In genomic region chr13:44989071-44989889, GRCh38 we compare ENCODE assay signal across 8 cellular contexts. TPM values are rescaled to one million over a fixed set of nuclear protein-coding genes. Genes with fewer than 3 reads are reported as not detected.
A peak's percentile ranks its signal among the peaks of the same experiment; 100 is the strongest.
DNase-seq lines count a peak whose midpoint lies in the region; ATAC-seq, FAIRE-seq and TF ChIP-seq lines count a peak whose summit lies in the region.

Gene GPALPP1, plus strand, starts transcription at chr13:44989538. Its CDS starts 117 bp downstream, at chr13:44989655.
Gene NUFIP1, minus strand, starts transcription at chr13:44989471. Its CDS starts 35 bp downstream, at chr13:44989436.

- H3K9me3 ChIP-seq in NT2/D1 (ENCODE audit: insufficient read depth, low read length) (no peaks in the 10 kb centered on the region), endothelial cell of umbilical vein (replicated peaks; ENCODE audit: control insufficient read depth, insufficient read depth, low read length) (no peaks in the 10 kb centered on the region)

- peak; percentile 23 for FAIRE-seq in HTR-8/SVneo (lab: Jason Lieb, UNC)
- peak; percentile 91 for FAIRE-seq in endothelial cell of umbilical vein (lab: Jason Lieb, UNC)

- H3K27ac ChIP-seq in endothelial cell of umbilical vein (ENCODE audit: insufficient read depth, low read depth, low read length): peak within 1 kb of the TSS; percentile 83

- H3K4me1 ChIP-seq in NT2/D1 (ENCODE audit: insufficient read depth, insufficient read length): no peaks in the 10 kb centered on the region
- peaks cover 21% of the 10 kb centered on the region for H3K4me1 ChIP-seq in endothelial cell of umbilical vein (ENCODE audit: control insufficient read depth, extremely low read depth, insufficient read depth, low read length)

- H3K9ac ChIP-seq in NT2/D1 (ENCODE audit: insufficient read length, low read depth) (peak within 1 kb of the TSS; percentile 88), endothelial cell of umbilical vein (replicated peaks; ENCODE audit: extremely low read depth, insufficient read depth, low read length) (peak within 1 kb of the TSS; percentile 94)

- ATAC-seq in GM21381 (IDR thresholded peaks at IDR 0.05; ENCODE audit: unreplicated experiment): peak; percentile 98

- CTCF ChIA-PET in endothelial cell of umbilical vein (lab: Charles Lee): interaction anchor here (2.3 kb wide), 1 partner anchor 16 kb away, joined by 10 read pairs; no protein-coding TSS in a partner anchor

- H3K36me3 ChIP-seq in NT2/D1 (ENCODE audit: insufficient read depth, insufficient read length, low read length): peaks cover 22% of the 10 kb centered on the region
- H3K36me3 ChIP-seq in endothelial cell of umbilical vein (ENCODE audit: control insufficient read depth in 2 of 2, extremely low read depth in 1 of 2, insufficient read depth in 2 of 2, low read length in 2 of 2): peaks cover 0 to 3% of the 10 kb centered on the region in 2 experiments

- H3K4me3 ChIP-seq in NT2/D1 (ENCODE audit: insufficient read length, low read depth): peak within 1 kb of the TSS; percentile 92
- H3K4me3 ChIP-seq in endothelial cell of umbilical vein (replicated peaks in 1 of 3; ENCODE audit: insufficient read depth in 1 of 3, low read depth in 1 of 3, low read length in 3 of 3): peak within 1 kb of the TSS; percentile 78 to 98 (median 84)

- dilution Hi-C loops in endothelial cell of umbilical vein (cut with MboI; ENCODE audit: extremely low pct_ligation_motif_present, low sequenced_read_pairs): no loop called here

- H3K9me3 Mint-ChIP-seq in mesothelial cell of epicardium: no peaks in the 10 kb centered on the region

- H2AFZ ChIP-seq in endothelial cell of umbilical vein (ENCODE audit: low read depth, low read length): peak within 1 kb of the TSS; percentile 86

- H3K79me2 ChIP-seq in endothelial cell of umbilical vein (ENCODE audit: control insufficient read depth, insufficient read depth, low read length): peaks cover 59% of the 10 kb centered on the region

- no peaks in the 10 kb centered on the region for H4K20me1 ChIP-seq in endothelial cell of umbilical vein (replicated peaks; ENCODE audit: control insufficient read depth, extremely low read depth, insufficient read depth, low read length)

- H3K27me3 ChIP-seq in NT2/D1 (ENCODE audit: insufficient read depth, insufficient read length) (no peaks in the 10 kb centered on the region), endothelial cell of umbilical vein (ENCODE audit: control insufficient read depth in 2 of 2, insufficient read depth in 2 of 2, low read length in 2 of 2) (no peaks in the 10 kb centered on the region)

- peak within 1 kb of the TSS; percentile 99 for H3K27ac Mint-ChIP-seq in mesothelial cell of epicardium

- POLR2A ChIA-PET in endothelial cell of umbilical vein (lab: Charles Lee): interaction anchor here (0.8 kb wide), 1 partner anchor 157 kb away, joined by 3 read pairs; no protein-coding TSS in a partner anchor

- no peaks in the 10 kb centered on the region for H3K27me3 Mint-ChIP-seq in mesothelial cell of epicardium (ENCODE audit: low read depth)

- DNase-seq in Caki2 (ENCODE audit: low read depth): peak; percentile 74
- DNase-seq in HTR-8/SVneo (ENCODE audit: insufficient read length, low spot score): peak; percentile 89
- peak; percentile 75 for DNase-seq in NT2/D1 (ENCODE audit: low read depth, low spot score)
- peak; percentile 91 for DNase-seq in activated CD8-positive, alpha-beta memory T cell treated with anti-CD3 and anti-CD28 coated beads, Interleukin-2, amount 50 U/mL, for 24 hours (ENCODE audit: extremely low read depth)
- peak; percentile 94 for DNase-seq in endothelial cell of umbilical vein (ENCODE audit: low read depth, low spot score)
- DNase-seq in mesothelial cell of epicardium (ENCODE audit: low spot score in 2 of 2, unreplicated experiment in 2 of 2): peak; percentile 81 to 93
- peak; percentile 80 to 89 for DNase-seq in stimulated activated CD8-positive, alpha-beta memory T cell treated with anti-CD3 and anti-CD28 coated beads, Interleukin-15, amount 100 ng/mL, for 4 hours (ENCODE audit: low read depth in 2 of 2)

- BruUV-seq in endothelial cell of umbilical vein (replicated peaks; lab: Mats Ljungman, UMichigan): TSS peak; percentile 63

- peaks cover 8% of the 10 kb centered on the region for H3K36me3 Mint-ChIP-seq in mesothelial cell of epicardium

- H3K4me1 Mint-ChIP-seq in mesothelial cell of epicardium: peaks cover 36% of the 10 kb centered on the region

- peak within 1 kb of the TSS; percentile 99 for H3K4me3 Mint-ChIP-seq in mesothelial cell of epicardium

- intact Hi-C loops in endothelial cell of umbilical vein (cut with micrococcal nuclease): loop anchor here (1.0 kb wide), 2 partner anchors 15 to 187 kb away; no protein-coding TSS in a partner anchor

- H3K9me1 ChIP-seq in endothelial cell of umbilical vein (replicated peaks; ENCODE audit: control insufficient read depth, extremely low read depth, insufficient read depth, low read length): no peaks in the 10 kb centered on the region

- in situ Hi-C loops in Caki2 (cut with HindIII; ENCODE audit: low pct_unique_long_range_greater_than_20kb, low sequenced_read_pairs): no loop called here

- TF ChIP-seq CTCF in endothelial cell of umbilical vein (IDR thresholded peaks at IDR 0.05; ENCODE audit: extremely low read depth in 1 of 2, insufficient read depth in 1 of 2, low read depth in 1 of 2, low read length in 2 of 2) (peak in 1 of 2 donors; percentile 7), mesothelial cell of epicardium (IDR thresholded peaks at IDR 0.05; ENCODE audit: unreplicated experiment) (peak; percentile 20)

- TF ChIP-seq POLR2A in endothelial cell of umbilical vein (IDR thresholded peaks at IDR 0.05; ENCODE audit: low read depth, low read length): peak; percentile 75

- H3K4me2 ChIP-seq in endothelial cell of umbilical vein (ENCODE audit: insufficient read depth, low read length): peak within 1 kb of the TSS; percentile 92

TF ChIP-seq in endothelial cell of umbilical vein, 7 proteins besides CTCF, POLR2A, EP300 and RAD21:
- TF ChIP-seq POLR2AphosphoS5 (IDR thresholded peaks at IDR 0.05; ENCODE audit: insufficient read depth, low read depth, low read length) (peak; percentile 69), EZH2 (IDR thresholded peaks at IDR 0.05; ENCODE audit: borderline replicate concordance, low read depth, low read length, severe bottlenecking) (no peak), MYC (IDR thresholded peaks at IDR 0.05; ENCODE audit: low read depth, low read length) (peak; percentile 86), MAX (IDR thresholded peaks at IDR 0.05; ENCODE audit: insufficient read depth, insufficient read length) (peak; percentile 75), GATA2 (IDR thresholded peaks at IDR 0.05; ENCODE audit: insufficient read depth, insufficient read length, low read depth, low read length) (no peak), FOS (IDR thresholded peaks at IDR 0.05; ENCODE audit: borderline replicate concordance, insufficient read depth, low read length) (no peak), JUN (IDR thresholded peaks at IDR 0.05; ENCODE audit: borderline replicate concordance, insufficient read depth, insufficient read length, low read depth) (no peak)

RNA-seq across cellular contexts. Expression of gene GPALPP1, which starts in this region (rescaled TPM):
- total RNA-seq in Caki2 (2014; rRNA removed; shearing (Covaris generic); ENCODE audit: low replicate concordance): 13.8 and 20.9 TPM in 2 replicates
- 26.1 and 28.2 TPM in 2 replicates for total RNA-seq in endothelial cell of umbilical vein
- 7.6 and 8.5 TPM in 2 replicates for polyA plus RNA-seq in endothelial cell of umbilical vein
- polyA plus RNA-seq in endothelial cell of umbilical vein (2011; cell fraction: cytosol; rRNA removed): 10.8 and 11.0 TPM in 2 replicates
- 28.5 and 34.8 TPM in 2 replicates for polyA plus RNA-seq in endothelial cell of umbilical vein (2011; cell fraction: nucleus; rRNA removed)
- polyA plus RNA-seq in endothelial cell of umbilical vein (2012): 21.1 and 21.2 TPM in 2 replicates
- polyA minus RNA-seq in endothelial cell of umbilical vein: 20.3 and 22.2 TPM in 2 replicates
- 8.9 TPM for polyA minus RNA-seq in endothelial cell of umbilical vein (2011; cell fraction: cytosol; rRNA and poly(A)+ RNA removed)
- polyA minus RNA-seq in endothelial cell of umbilical vein (2011; cell fraction: nucleus; rRNA and poly(A)+ RNA removed): 38.1 and 42.8 TPM in 2 replicates
- total RNA-seq in mesothelial cell of epicardium: 33.6 to 35.0 TPM (median 33.7 TPM) in 3 replicates

RNA-seq across cellular contexts. Expression of gene NUFIP1, which starts in this region (rescaled TPM):
- total RNA-seq in Caki2 (2014; rRNA removed; shearing (Covaris generic); ENCODE audit: low replicate concordance): 3.4 and 3.6 TPM in 2 replicates
- total RNA-seq in endothelial cell of umbilical vein: 6.9 and 7.4 TPM in 2 replicates
- polyA plus RNA-seq in endothelial cell of umbilical vein: 1.1 and 1.4 TPM in 2 replicates
- 2.5 and 2.6 TPM in 2 replicates for polyA plus RNA-seq in endothelial cell of umbilical vein (2011; cell fraction: cytosol; rRNA removed)
- 2.4 and 2.7 TPM in 2 replicates for polyA plus RNA-seq in endothelial cell of umbilical vein (2011; cell fraction: nucleus; rRNA removed)
- polyA plus RNA-seq in endothelial cell of umbilical vein (2012): 5.4 and 7.9 TPM in 2 replicates
- 1.1 and 1.3 TPM in 2 replicates for polyA minus RNA-seq in endothelial cell of umbilical vein
- polyA minus RNA-seq in endothelial cell of umbilical vein (2011; cell fraction: cytosol; rRNA and poly(A)+ RNA removed): 3.5 TPM
- polyA minus RNA-seq in endothelial cell of umbilical vein (2011; cell fraction: nucleus; rRNA and poly(A)+ RNA removed): 2.9 and 3.0 TPM in 2 replicates
- total RNA-seq in mesothelial cell of epicardium: 9.5 to 10.6 TPM (median 9.9 TPM) in 3 replicates

Comparison
In these comparisons a context has a peak if more than half of its experiments do, and no peak if none do; other contexts are left out.
1. Peak in every context shown above with its lines: DNase-seq, ATAC-seq, H3K4me3 ChIP-seq and H3K27ac ChIP-seq.